18 cellular contexts compared by ENCODE assay signal in the genomic region with DNA sequence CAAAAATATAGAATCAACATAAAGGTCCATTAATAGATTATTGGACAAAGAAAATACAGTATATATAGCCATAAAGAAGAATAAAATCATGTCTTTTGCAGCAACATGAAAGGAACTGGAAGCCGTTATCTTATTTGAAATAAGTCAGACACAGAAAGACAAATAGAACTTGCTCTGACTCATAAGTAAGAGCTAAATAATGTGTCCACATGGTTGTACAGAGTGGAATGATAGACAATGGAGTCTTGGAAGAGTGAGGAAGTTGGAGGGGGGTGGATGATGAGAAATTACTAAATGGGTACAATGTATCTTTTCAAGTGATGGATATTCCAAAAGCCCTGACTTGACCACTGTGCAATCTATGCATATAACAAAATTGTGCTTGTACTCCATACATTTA.
A peak's percentile ranks its signal among the peaks of the same experiment; 100 is the strongest.
DNase-seq lines count a peak whose midpoint lies in the region; ATAC-seq, FAIRE-seq and TF ChIP-seq lines count a peak whose summit lies in the region.
"Had no signal": no experiment of that assay in that cellular context is flagged by ENCODE, and none has a peak within 500 bp of the region (broad histone marks: within the 10 kb centered on the region; RNA-seq: fewer than 3 reads in every experiment).

No MANE protein-coding gene starts in this region.

- CTCF ChIA-PET in PC-3 (lab: Charles Lee): no interaction called here

- H3K4me1 ChIP-seq in PC-3 (ENCODE audit: insufficient read depth, low read length) (peaks cover 49% of the 10 kb centered on the region), SJCRH30 (no peaks in the 10 kb centered on the region)
- H3K4me1 ChIP-seq: BE2C had no signal

- H3K4me2 ChIP-seq in PC-3 (ENCODE audit: low read length): no peak overlapping the region

- no peaks in the 10 kb centered on the region for H3F3A ChIP-seq in PC-3 (ENCODE audit: low read length, unreplicated experiment)

- no peaks in the 10 kb centered on the region for H3K79me2 ChIP-seq in PC-3 (ENCODE audit: low read length)

- TF ChIP-seq CTCF in PC-3 (conservative IDR thresholded peaks at IDR 0.05; ENCODE audit: low read depth, low read length): no peak
- TF ChIP-seq CTCF in bronchial epithelial cell (IDR thresholded peaks at IDR 0.05; ENCODE audit: insufficient read depth, low read length, severe bottlenecking): no peak

- BruUV-seq in PC-3 (replicated peaks; lab: Mats Ljungman, UMichigan): no TSS peak

- intact Hi-C loops in PC-3 (cut with micrococcal nuclease): no loop called here

- no peaks in the 10 kb centered on the region for H3K9me3 ChIP-seq in PC-3 (ENCODE audit: low read length)
- no peaks in the 10 kb centered on the region for H3K9me3 ChIP-seq in SJCRH30 (replicated peaks)
- H3K9me3 ChIP-seq: BE2C had no signal

- H3K27ac ChIP-seq in PC-3 (ENCODE audit: low read length) (peak overlapping the region; percentile 85), SJCRH30 (no peak overlapping the region)

- ATAC-seq in PC-3: peak; percentile 95
- no peak for ATAC-seq in HG03442 (IDR thresholded peaks at IDR 0.05; ENCODE audit: unreplicated experiment)
- ATAC-seq: CD8-positive, alpha-beta T cell; Panc1 had no signal

- H3K9me2 ChIP-seq in PC-3 (replicated peaks; ENCODE audit: low read length): no peaks in the 10 kb centered on the region

- no peak for FAIRE-seq in bronchial epithelial cell (lab: Jason Lieb, UNC)

- no peak overlapping the region for H3K4me3 ChIP-seq in PC-3 (ENCODE audit: low read length)
- no peak overlapping the region for H3K4me3 ChIP-seq in bronchial epithelial cell (ENCODE audit: low read depth, low read length)
- no peak overlapping the region for H3K4me3 ChIP-seq in SJCRH30

- H4K20me1 ChIP-seq in PC-3 (ENCODE audit: low read length): no peaks in the 10 kb centered on the region

- POLR2A ChIA-PET in PC-3 (lab: Charles Lee; ENCODE audit: unreplicated experiment): no interaction called here

- no peak overlapping the region for H3K9ac ChIP-seq in PC-3 (ENCODE audit: low read length)

- DNase-seq in HCEC 1CT (peak; percentile 19), PC-3 (peak; percentile 63), bronchial epithelial cell (ENCODE audit: low read depth) (peak; percentile 61), kidney glomerular epithelial cell (lab: John Stamatoyannopoulos, UW) (peak; percentile 43), NCI-H1436 (lab: John Stamatoyannopoulos, UW) (no peak), SJCRH30 (no peak)
- DNase-seq: BE2C; CD8-positive, alpha-beta T cell; DMS153; H9; KBM-7; NCI-H1092; NCI-H187; NCI-H2171; NCI-H774; SHP77 treated with DMSO at 0.1 percent for 48 hours had no signal

- H3K36me3 ChIP-seq in PC-3 (ENCODE audit: low read depth, low read length) (no peaks in the 10 kb centered on the region), bronchial epithelial cell (ENCODE audit: control insufficient read depth, insufficient read depth, low read length) (no peaks in the 10 kb centered on the region), SJCRH30 (no peaks in the 10 kb centered on the region)
- H3K36me3 ChIP-seq: BE2C had no signal

- H3K27me3 ChIP-seq in PC-3 (ENCODE audit: low read length): no peaks in the 10 kb centered on the region
- no peaks in the 10 kb centered on the region for H3K27me3 ChIP-seq in bronchial epithelial cell (ENCODE audit: control insufficient read depth, insufficient read depth, low read length)
- H3K27me3 ChIP-seq in SJCRH30: no peaks in the 10 kb centered on the region
- H3K27me3 ChIP-seq: BE2C had no signal

- H2AFZ ChIP-seq in PC-3 (ENCODE audit: low read length): no peak overlapping the region

Comparison
In these comparisons a context has a peak if more than half of its experiments do, and no peak if none do; other contexts are left out.
1. DNase-seq: peak in HCEC 1CT (single experiment), PC-3 (single experiment), bronchial epithelial cell (single experiment) and kidney glomerular epithelial cell (single experiment); none in NCI-H1436 (single experiment) and SJCRH30 (0 of 2).